ENCODE assay signal across 16 cellular contexts in the genomic region with DNA sequence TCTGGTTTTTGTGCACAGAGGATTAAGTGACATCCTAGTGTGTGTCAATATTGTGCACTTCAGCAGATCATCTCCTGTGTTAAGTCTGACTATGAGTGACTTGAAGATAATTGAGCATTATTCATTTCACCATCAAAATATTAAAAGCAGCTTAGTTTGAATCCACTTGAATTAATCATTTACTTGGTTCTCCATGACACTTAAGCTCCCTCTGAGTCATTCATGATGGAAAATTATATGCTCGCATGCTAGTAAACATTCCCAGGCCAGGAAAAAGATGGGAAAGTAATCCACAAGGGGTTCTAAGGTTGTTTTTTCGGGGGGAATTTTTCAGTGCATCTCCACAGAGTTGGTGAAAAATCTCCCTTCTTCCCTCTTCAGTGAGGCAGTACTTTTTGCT.
DNase-seq lines count a peak whose midpoint lies in the region; ATAC-seq, FAIRE-seq and TF ChIP-seq lines count a peak whose summit lies in the region.
"Had no signal": no experiment of that assay in that cellular context is flagged by ENCODE, and none has a peak within 500 bp of the region (broad histone marks: within the 10 kb centered on the region; RNA-seq: fewer than 3 reads in every experiment).

No MANE protein-coding gene starts in this region.

- 69 to 83% (median 75%) methylated on average over 2 of the region's 2 CpGs for WGBS in heart left ventricle, 4 donors

- H3K36me3 ChIP-seq in endothelial cell of umbilical vein (ENCODE audit: control insufficient read depth in 2 of 2, extremely low read depth in 1 of 2, insufficient read depth in 2 of 2, low read length in 2 of 2) (no peaks in the 10 kb centered on the region), heart left ventricle (no peaks in the 10 kb centered on the region)
- H3K36me3 ChIP-seq: BLaER1 treated with 17β-estradiol and CSF1 and Interleukin-3, amounts not matched to agents 10 nM and 100 nM; gastroesophageal sphincter had no signal

- no peaks in the 10 kb centered on the region for H4K20me1 ChIP-seq in endothelial cell of umbilical vein (replicated peaks; ENCODE audit: control insufficient read depth, extremely low read depth, insufficient read depth, low read length)
- H4K20me1 ChIP-seq: BLaER1 treated with 17β-estradiol and CSF1 and Interleukin-3, amounts not matched to agents 10 nM and 100 nM had no signal

- TF ChIP-seq CTCF in endothelial cell of umbilical vein (IDR thresholded peaks at IDR 0.05; ENCODE audit: extremely low read depth in 1 of 2, insufficient read depth in 1 of 2, low read depth in 1 of 2, low read length in 2 of 2) (no peak), heart left ventricle (IDR thresholded peaks at IDR 0.05) (no peak)

- ATAC-seq in GM21717 (IDR thresholded peaks at IDR 0.05; ENCODE audit: unreplicated experiment) (no peak), HG03139 (IDR thresholded peaks at IDR 0.05; ENCODE audit: unreplicated experiment) (no peak), heart left ventricle (no peak)
- ATAC-seq: gastroesophageal sphincter; naive thymus-derived CD4-positive, alpha-beta T cell had no signal

- no peak for FAIRE-seq in endothelial cell of umbilical vein (lab: Jason Lieb, UNC)

- H3K9ac ChIP-seq in endothelial cell of umbilical vein (replicated peaks; ENCODE audit: extremely low read depth, insufficient read depth, low read length), result peak overlapping the region; percentile 31
- H3K9ac ChIP-seq: BLaER1 treated with 17β-estradiol and CSF1 and Interleukin-3, amounts not matched to agents 10 nM and 100 nM had no signal

- no peak for TF ChIP-seq POLR2A in endothelial cell of umbilical vein (IDR thresholded peaks at IDR 0.05; ENCODE audit: low read depth, low read length)
- TF ChIP-seq POLR2A in heart left ventricle (IDR thresholded peaks at IDR 0.05), result no peak

- no TSS peak for BruUV-seq in endothelial cell of umbilical vein (replicated peaks; lab: Mats Ljungman, UMichigan)

- CTCF ChIA-PET in endothelial cell of umbilical vein (lab: Charles Lee), result no interaction called here

- DNase-seq in DMS53 treated with DMSO at 0.1 percent for 48 hours (lab: John Stamatoyannopoulos, UW; ENCODE audit: unreplicated experiment), result peak; percentile 43
- DNase-seq in NCI-H524 treated with DMSO at 0.1 percent for 48 hours (lab: John Stamatoyannopoulos, UW), result peak; percentile 18
- peak; percentile 9 for DNase-seq in endothelial cell of umbilical vein (ENCODE audit: low read depth, low spot score)
- peak; percentile 73 for DNase-seq in renal cortical epithelial cell (ENCODE audit: low read depth)
- no peak for DNase-seq in cerebellum (ENCODE audit: low spot score)
- no peak for DNase-seq in heart left ventricle
- DNase-seq: activated CD4-positive, alpha-beta T cell treated with anti-CD3 and anti-CD28 coated beads for 1 hour; activated gamma-delta T cell; anterior cingulate cortex; DND-41; naive thymus-derived CD4-positive, alpha-beta T cell; NCI-H187 treated with DMSO at 0.1 percent for 48 hours had no signal

- POLR2A ChIA-PET in endothelial cell of umbilical vein (lab: Charles Lee), result no interaction called here

- no peak overlapping the region for H3K4me2 ChIP-seq in endothelial cell of umbilical vein (ENCODE audit: insufficient read depth, low read length)
- H3K4me2 ChIP-seq: BLaER1 treated with 17β-estradiol and CSF1 and Interleukin-3, amounts not matched to agents 10 nM and 100 nM had no signal

- H3K9me3 ChIP-seq in endothelial cell of umbilical vein (replicated peaks; ENCODE audit: control insufficient read depth, insufficient read depth, low read length) (no peaks in the 10 kb centered on the region), heart left ventricle (peaks cover 0 to 10% (median 0%) of the 10 kb centered on the region in 12 donors)
- H3K9me3 ChIP-seq: gastroesophageal sphincter had no signal

- no peaks in the 10 kb centered on the region for H3K79me2 ChIP-seq in endothelial cell of umbilical vein (ENCODE audit: control insufficient read depth, insufficient read depth, low read length)

- no peaks in the 10 kb centered on the region for H3K9me1 ChIP-seq in endothelial cell of umbilical vein (replicated peaks; ENCODE audit: control insufficient read depth, extremely low read depth, insufficient read depth, low read length)

- intact Hi-C loops in endothelial cell of umbilical vein (cut with micrococcal nuclease), result loop anchor here (5.0 to 10.0 kb wide), 4 partner anchors 52 to 329 kb away; partner anchors contain the start of gene MAMLD1
- intact Hi-C loops in heart left ventricle (cut with DNase I), result no loop called here

- no peak overlapping the region for H2AFZ ChIP-seq in endothelial cell of umbilical vein (ENCODE audit: low read depth, low read length)

- H3K27ac ChIP-seq in endothelial cell of umbilical vein (ENCODE audit: insufficient read depth, low read depth, low read length), result peak overlapping the region; percentile 48
- no peak overlapping the region for H3K27ac ChIP-seq in heart left ventricle
- H3K27ac ChIP-seq: BLaER1 treated with 17β-estradiol and CSF1 and Interleukin-3, amounts not matched to agents 10 nM and 100 nM; gastroesophageal sphincter had no signal

- H3K4me3 ChIP-seq in endothelial cell of umbilical vein (replicated peaks in 1 of 3; ENCODE audit: insufficient read depth in 1 of 3, low read depth in 1 of 3, low read length in 3 of 3) (no peak overlapping the region), heart left ventricle (no peak overlapping the region)
- H3K4me3 ChIP-seq: BLaER1 treated with 17β-estradiol and CSF1 and Interleukin-3, amounts not matched to agents 10 nM and 100 nM; gastroesophageal sphincter had no signal

- H3K4me1 ChIP-seq in endothelial cell of umbilical vein (ENCODE audit: control insufficient read depth, extremely low read depth, insufficient read depth, low read length) (peaks cover 41% of the 10 kb centered on the region), heart left ventricle (peaks cover 0 to 5% (median 0%) of the 10 kb centered on the region in 12 donors)
- H3K4me1 ChIP-seq: BLaER1 treated with 17β-estradiol and CSF1 and Interleukin-3, amounts not matched to agents 10 nM and 100 nM; gastroesophageal sphincter had no signal

- dilution Hi-C loops in endothelial cell of umbilical vein (cut with MboI; ENCODE audit: extremely low pct_ligation_motif_present, low sequenced_read_pairs), result no loop called here

- H3K27me3 ChIP-seq in endothelial cell of umbilical vein (ENCODE audit: control insufficient read depth in 2 of 2, insufficient read depth in 2 of 2, low read length in 2 of 2) (no peaks in the 10 kb centered on the region), heart left ventricle (peaks cover 0 to 2% (median 0%) of the 10 kb centered on the region in 9 donors)
- H3K27me3 ChIP-seq: BLaER1 treated with 17β-estradiol and CSF1 and Interleukin-3, amounts not matched to agents 10 nM and 100 nM; gastroesophageal sphincter had no signal

TF ChIP-seq in endothelial cell of umbilical vein, 7 proteins besides CTCF, POLR2A, EP300 and RAD21:
- TF ChIP-seq, protein P1, sequence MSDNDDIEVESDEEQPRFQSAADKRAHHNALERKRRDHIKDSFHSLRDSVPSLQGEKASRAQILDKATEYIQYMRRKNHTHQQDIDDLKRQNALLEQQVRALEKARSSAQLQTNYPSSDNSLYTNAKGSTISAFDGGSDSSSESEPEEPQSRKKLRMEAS (IDR thresholded peaks at IDR 0.05; ENCODE audit: insufficient read depth, insufficient read length), result no peak
- no peak for TF ChIP-seq JUN (IDR thresholded peaks at IDR 0.05; ENCODE audit: borderline replicate concordance, insufficient read depth, insufficient read length, low read depth)
- TF ChIP-seq GATA2 (IDR thresholded peaks at IDR 0.05; ENCODE audit: insufficient read depth, insufficient read length, low read depth, low read length), result no peak
- no peak for TF ChIP-seq EZH2 (IDR thresholded peaks at IDR 0.05; ENCODE audit: borderline replicate concordance, low read depth, low read length, severe bottlenecking)

Comparison
In these comparisons a context has a peak if more than half of its experiments do, and no peak if none do; other contexts are left out.
1. DNase-seq: peak in DMS53 treated with DMSO at 0.1 percent for 48 hours (single experiment), NCI-H524 treated with DMSO at 0.1 percent for 48 hours (single experiment), endothelial cell of umbilical vein (single experiment) and renal cortical epithelial cell (single experiment); none in cerebellum (single experiment) and heart left ventricle (0 of 5).